In the genomic region with DNA sequence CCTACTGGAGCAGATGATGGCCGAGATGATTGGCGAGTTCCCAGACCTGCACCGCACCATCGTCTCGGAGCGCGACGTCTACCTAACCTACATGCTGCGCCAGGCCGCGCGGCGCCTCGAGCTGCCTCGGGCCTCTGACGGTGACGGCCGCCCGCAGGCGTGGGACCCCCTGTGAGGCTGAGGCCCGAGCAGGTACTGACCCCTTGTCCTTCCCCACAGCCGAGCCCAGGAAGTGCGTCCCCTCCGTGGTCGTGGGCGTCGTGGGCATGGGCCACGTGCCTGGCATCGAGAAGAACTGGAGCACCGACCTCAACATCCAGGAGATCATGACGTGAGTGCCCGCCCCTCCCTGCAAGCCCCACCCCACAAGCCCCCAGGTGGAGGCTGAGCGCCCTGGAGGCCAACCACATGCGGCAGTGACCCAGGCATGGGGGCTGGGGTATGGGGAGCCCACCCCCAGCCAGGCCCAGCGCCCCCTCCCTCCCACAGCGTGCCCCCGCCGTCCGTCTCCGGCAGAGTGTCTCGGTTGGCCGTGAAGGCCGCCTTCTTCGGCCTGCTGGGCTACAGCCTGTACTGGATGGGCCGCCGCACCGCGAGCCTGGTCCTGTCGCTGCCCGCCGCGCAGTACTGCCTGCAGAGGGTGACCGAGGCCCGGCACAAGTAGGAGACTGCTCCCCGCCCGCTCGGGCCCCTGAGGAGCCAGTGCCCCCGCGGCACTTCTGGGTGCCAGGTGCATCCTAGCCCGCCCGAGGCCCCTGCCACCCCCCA, we compare ENCODE assay signal across 2 cellular contexts.
TF ChIP-seq lines count a peak whose summit lies in the region.

No MANE protein-coding gene starts in this region.

TF ChIP-seq in H1, 55 proteins besides CTCF, POLR2A, EP300 and RAD21:
- TF ChIP-seq RNF2 (IDR thresholded peaks at IDR 0.05; ENCODE audit: borderline replicate concordance, low read depth, low read length, missing control alignments, poor library complexity, severe bottlenecking) (no peak), CBX8 (IDR thresholded peaks at IDR 0.05; ENCODE audit: borderline replicate concordance, low read depth, low read length) (no peak), CEBPB (IDR thresholded peaks at IDR 0.05; ENCODE audit: low read depth, low read length) (no peak), POLR2AphosphoS5 (IDR thresholded peaks at IDR 0.05; ENCODE audit: low read depth, low read length) (no peak), TCF12 (IDR thresholded peaks at IDR 0.05; ENCODE audit: low read depth, low read length) (no peak)

TF ChIP-seq in SK-N-SH, 30 proteins besides CTCF, POLR2A, EP300 and RAD21:
- no peak for TF ChIP-seq EZH2phosphoT487 (IDR thresholded peaks at IDR 0.05; ENCODE audit: borderline replicate concordance, low read depth)
- TF ChIP-seq CHD2 (IDR thresholded peaks at IDR 0.05; ENCODE audit: low read length, partially characterized antibody) = no peak
- no peak for TF ChIP-seq FOSL2 (IDR thresholded peaks at IDR 0.05; ENCODE audit: borderline replicate concordance, low read depth)
- no peak for TF ChIP-seq GATA2 (CRISPR knock-in tag; IDR thresholded peaks at IDR 0.05)
- TF ChIP-seq NFIC (IDR thresholded peaks at IDR 0.05; ENCODE audit: borderline replicate concordance) = no peak
- TF ChIP-seq TCF12 (IDR thresholded peaks at IDR 0.05) = no peak
- TF ChIP-seq, protein P1, sequence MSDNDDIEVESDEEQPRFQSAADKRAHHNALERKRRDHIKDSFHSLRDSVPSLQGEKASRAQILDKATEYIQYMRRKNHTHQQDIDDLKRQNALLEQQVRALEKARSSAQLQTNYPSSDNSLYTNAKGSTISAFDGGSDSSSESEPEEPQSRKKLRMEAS (IDR thresholded peaks at IDR 0.05; ENCODE audit: low read depth) = no peak
